In the genomic region with DNA sequence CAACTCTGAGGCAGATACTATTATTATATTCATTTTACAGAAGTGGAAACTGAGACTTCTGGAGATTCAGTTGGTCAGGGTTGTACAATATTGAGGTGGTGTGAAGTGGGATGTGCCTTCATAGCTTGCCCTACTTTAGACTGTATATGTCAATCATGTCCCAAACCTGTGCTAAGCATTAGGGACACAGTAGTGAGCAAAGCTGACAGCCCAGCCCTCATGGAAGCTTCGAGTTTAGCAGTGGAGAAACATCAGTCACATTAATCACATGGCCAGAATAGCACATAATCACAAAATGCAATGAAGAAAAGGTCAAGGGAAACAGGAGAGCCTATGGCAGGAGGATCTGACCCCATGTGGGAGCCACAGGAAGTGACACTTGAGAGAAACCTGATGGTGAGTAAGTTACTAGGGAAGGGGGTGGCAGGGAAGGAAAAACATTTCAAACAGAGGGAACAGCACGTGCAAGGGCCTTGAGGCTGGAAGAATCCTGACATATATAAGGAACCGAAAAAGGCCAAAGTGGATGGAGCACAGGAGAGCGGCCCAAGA, we compare ENCODE assay signal across 20 cellular contexts. TPM values are rescaled to one million over a fixed set of nuclear protein-coding genes. Genes with fewer than 3 reads are reported as not detected.
DNase-seq lines count a peak whose midpoint lies in the region; ATAC-seq and TF ChIP-seq lines count a peak whose summit lies in the region.
"Had no signal": no experiment of that assay in that cellular context is flagged by ENCODE, and none has a peak within 500 bp of the region (broad histone marks: within the 10 kb centered on the region; RNA-seq: fewer than 3 reads in every experiment).

No MANE protein-coding gene starts in this region.

- POLR2A ChIA-PET in RWPE1 (lab: Yijun Ruan, JAX; ENCODE audit: low non-redundant PET): no interaction called here
- POLR2A ChIA-PET in naive thymus-derived CD4-positive, alpha-beta T cell (lab: Charles Lee): interaction anchor here (0.7 kb wide), 1 partner anchor 88 kb away, joined by 4 read pairs; no protein-coding TSS in a partner anchor
- POLR2A ChIA-PET in Caco-2 (lab: Charles Lee): no interaction called here

- H3K27ac Mint-ChIP-seq in memory B cell: peak overlapping the region; percentile 33
- no peak overlapping the region for H3K27ac Mint-ChIP-seq in naive thymus-derived CD4-positive, alpha-beta T cell
- no peak overlapping the region for H3K27ac Mint-ChIP-seq in Caco-2 (ENCODE audit: unreplicated experiment)
- H3K27ac Mint-ChIP-seq: CD8-positive, alpha-beta memory T cell had no signal

- no peaks in the 10 kb centered on the region for H3K4me1 Mint-ChIP-seq in memory B cell
- H3K4me1 Mint-ChIP-seq in naive thymus-derived CD4-positive, alpha-beta T cell: peaks cover 0 to 4% (median 0%) of the 10 kb centered on the region in 7 donors
- no peaks in the 10 kb centered on the region for H3K4me1 Mint-ChIP-seq in Caco-2 (ENCODE audit: low read depth, unreplicated experiment)
- H3K4me1 Mint-ChIP-seq: CD8-positive, alpha-beta memory T cell had no signal

- TF ChIP-seq CTCF in RWPE1 (conservative IDR thresholded peaks at IDR 0.05; ENCODE audit: low read depth): no peak
- peak in 1 of 2 experiments; percentile 3 for TF ChIP-seq CTCF in Caco-2 (IDR thresholded peaks at IDR 0.05; ENCODE audit: insufficient read depth in 1 of 2, low read depth in 1 of 2, low read length in 1 of 2, severe bottlenecking in 1 of 2, unreplicated experiment in 1 of 2)

- ATAC-seq in memory B cell (ENCODE audit: low read depth): no peak
- no peak for ATAC-seq in naive thymus-derived CD4-positive, alpha-beta T cell
- ATAC-seq: Right ventricle myocardium inferior had no signal

- H3K4me3 Mint-ChIP-seq in memory B cell (no peak overlapping the region), Caco-2 (ENCODE audit: unreplicated experiment) (no peak overlapping the region)
- H3K4me3 Mint-ChIP-seq in naive thymus-derived CD4-positive, alpha-beta T cell: no peak overlapping the region
- H3K4me3 Mint-ChIP-seq: CD8-positive, alpha-beta memory T cell had no signal

- intact Hi-C loops in naive thymus-derived CD4-positive, alpha-beta T cell (cut with micrococcal nuclease): no loop called here
- intact Hi-C loops in Caco-2 (cut with micrococcal nuclease; ENCODE audit: unreplicated experiment): no loop called here

- H3K9me3 Mint-ChIP-seq in memory B cell: no peaks in the 10 kb centered on the region
- no peaks in the 10 kb centered on the region for H3K9me3 Mint-ChIP-seq in naive thymus-derived CD4-positive, alpha-beta T cell
- no peaks in the 10 kb centered on the region for H3K9me3 Mint-ChIP-seq in Caco-2 (ENCODE audit: unreplicated experiment)
- H3K9me3 Mint-ChIP-seq: CD8-positive, alpha-beta memory T cell had no signal

- no TSS peak for BruUV-seq in Caco-2 (replicated peaks; lab: Mats Ljungman, UMichigan)

- no peaks in the 10 kb centered on the region for H3K4me1 ChIP-seq in naive thymus-derived CD4-positive, alpha-beta T cell (ENCODE audit: control insufficient read depth in 2 of 2, insufficient read depth in 2 of 2, low read length in 2 of 2)
- H3K4me1 ChIP-seq in Caco-2: no peaks in the 10 kb centered on the region
- H3K4me1 ChIP-seq: Peyer's patch had no signal

- H3K4me3 ChIP-seq in naive thymus-derived CD4-positive, alpha-beta T cell (ENCODE audit: low read length): no peak overlapping the region
- H3K4me3 ChIP-seq in Caco-2 (ENCODE audit: low read depth, low read length): no peak overlapping the region
- H3K4me3 ChIP-seq: BLaER1 treated with 17β-estradiol and CSF1 and Interleukin-3, amounts not matched to agents 10 nM and 100 nM; Peyer's patch had no signal

- H3K36me3 Mint-ChIP-seq in memory B cell (peaks cover 2% of the 10 kb centered on the region), Caco-2 (ENCODE audit: insufficient read depth, unreplicated experiment) (no peaks in the 10 kb centered on the region)
- H3K36me3 Mint-ChIP-seq in naive thymus-derived CD4-positive, alpha-beta T cell: peaks cover 0 to 8% (median 0%) of the 10 kb centered on the region in 5 donors

- CTCF ChIA-PET in RWPE1 (lab: Yijun Ruan, JAX) (interaction anchor here (0.6 kb wide), 2 partner anchors 118 to 327 kb away, joined by 3 to 4 read pairs; no protein-coding TSS in a partner anchor), Caco-2 (lab: Charles Lee) (interaction anchor here (0.7 kb wide), 2 partner anchors 41 to 242 kb away, joined by 3 to 5 read pairs; no protein-coding TSS in a partner anchor)
- CTCF ChIA-PET in naive thymus-derived CD4-positive, alpha-beta T cell (lab: Charles Lee): no interaction called here

- no peaks in the 10 kb centered on the region for H3K9me3 ChIP-seq in naive thymus-derived CD4-positive, alpha-beta T cell (ENCODE audit: control insufficient read depth in 2 of 3, low read length in 3 of 3)
- H3K9me3 ChIP-seq in Caco-2: no peaks in the 10 kb centered on the region
- H3K9me3 ChIP-seq: BLaER1 treated with 17β-estradiol and CSF1 and Interleukin-3, amounts not matched to agents 10 nM and 100 nM; Peyer's patch had no signal

- no peaks in the 10 kb centered on the region for H3K27me3 ChIP-seq in naive thymus-derived CD4-positive, alpha-beta T cell (ENCODE audit: control insufficient read depth in 2 of 2, insufficient read depth in 2 of 2, low read length in 2 of 2)
- no peaks in the 10 kb centered on the region for H3K27me3 ChIP-seq in Caco-2 (replicated peaks; ENCODE audit: control insufficient read depth, insufficient read depth, low read length)
- H3K27me3 ChIP-seq: BLaER1 treated with 17β-estradiol and CSF1 and Interleukin-3, amounts not matched to agents 10 nM and 100 nM; Peyer's patch had no signal

- peak; percentile 57 for DNase-seq in CD1c-positive myeloid dendritic cell (ENCODE audit: extremely low spot score)
- DNase-seq in HCEC 1CT: peak; percentile 25
- peak; percentile 26 for DNase-seq in RWPE1 (ENCODE audit: low spot score)
- no peak for DNase-seq in memory B cell (ENCODE audit: low spot score in 2 of 2)
- DNase-seq in naive thymus-derived CD4-positive, alpha-beta T cell: no peak
- DNase-seq in NCI-H2107 treated with DMSO at 0.1 percent for 48 hours (lab: John Stamatoyannopoulos, UW; ENCODE audit: unreplicated experiment): no peak
- no peak for DNase-seq in kidney glomerular epithelial cell (lab: John Stamatoyannopoulos, UW)
- no peak for DNase-seq in Caco-2
- DNase-seq: CD8-positive, alpha-beta memory T cell; DMS53; EL; NCI-H1105; NCI-H1694; NCI-H2081; NCI-H2171 treated with DMSO at 0.1 percent for 48 hours; NCI-H524 treated with DMSO at 0.1 percent for 48 hours; NCI-H82; Peyer's patch had no signal

- H3K27me3 Mint-ChIP-seq in memory B cell (peaks cover 11% of the 10 kb centered on the region), Caco-2 (ENCODE audit: insufficient read depth, unreplicated experiment) (no peaks in the 10 kb centered on the region)
- peaks cover 0 to 11% (median 5%) of the 10 kb centered on the region in 5 donors for H3K27me3 Mint-ChIP-seq in naive thymus-derived CD4-positive, alpha-beta T cell

- no peaks in the 10 kb centered on the region for H3K36me3 ChIP-seq in naive thymus-derived CD4-positive, alpha-beta T cell (ENCODE audit: control insufficient read depth in 2 of 3, insufficient read depth in 3 of 3, low read length in 3 of 3)
- H3K36me3 ChIP-seq in Caco-2 (ENCODE audit: control insufficient read depth, insufficient read depth, low read length): no peaks in the 10 kb centered on the region
- H3K36me3 ChIP-seq: BLaER1 treated with 17β-estradiol and CSF1 and Interleukin-3, amounts not matched to agents 10 nM and 100 nM; Peyer's patch had no signal

- H3K27ac ChIP-seq in RWPE1: no peak overlapping the region
- no peak overlapping the region for H3K27ac ChIP-seq in naive thymus-derived CD4-positive, alpha-beta T cell (ENCODE audit: low read depth, low read length)
- H3K27ac ChIP-seq: BLaER1 treated with 17β-estradiol and CSF1 and Interleukin-3, amounts not matched to agents 10 nM and 100 nM; Peyer's patch had no signal

RNA-seq across cellular contexts. Expression of a gene that starts 20.5 kb away (rescaled TPM):
- 1 to 10 TPM; 2.6 to 8.3 (median 5.8) TPM for total RNA-seq in naive thymus-derived CD4-positive, alpha-beta T cell
- polyA plus RNA-seq in naive thymus-derived CD4-positive, alpha-beta T cell: 1 to 10 TPM; 1.0 to 1.4 TPM
- 41.5 and 43.9 TPM in 2 replicates for total RNA-seq in Caco-2 (2022)

RNA-seq across cellular contexts. Expression of a gene that starts 33.7 kb away (rescaled TPM):
- total RNA-seq in naive thymus-derived CD4-positive, alpha-beta T cell: 1 to 10 TPM; 5.2 to 9.4 (median 8.8) TPM
- 1 to 10 TPM in 1 of 2 donors, under 1 TPM in 1; 0.73 to 1.2 TPM for polyA plus RNA-seq in naive thymus-derived CD4-positive, alpha-beta T cell
- 16.8 and 17.1 TPM in 2 replicates for total RNA-seq in Caco-2 (2022)

Comparison
In these comparisons a context has a peak if more than half of its experiments do, and no peak if none do; other contexts are left out.
1. DNase-seq: peak in CD1c-positive myeloid dendritic cell (single experiment), HCEC 1CT (single experiment) and RWPE1 (single experiment); none in memory B cell (0 of 2), naive thymus-derived CD4-positive, alpha-beta T cell (0 of 9), NCI-H2107 treated with DMSO at 0.1 percent for 48 hours (single experiment), kidney glomerular epithelial cell (single experiment) and Caco-2 (0 of 2).